Comparison of ENCODE assay signal across 8 cellular contexts in genomic region chr15:39781967-39782292, GRCh38. TPM values are rescaled to one million over a fixed set of nuclear protein-coding genes. Genes with fewer than 3 reads are reported as not detected.
DNase-seq lines count a peak whose midpoint lies in the region; ATAC-seq and TF ChIP-seq lines count a peak whose summit lies in the region.

No MANE protein-coding gene starts in this region.

- H3K27me3 ChIP-seq in HUES64 (ENCODE audit: insufficient read depth, low read length) (no peaks in the 10 kb centered on the region), muscle layer of duodenum (ENCODE audit: low read depth, low read length) (no peaks in the 10 kb centered on the region)

- intact Hi-C loops in MCF 10A (cut with micrococcal nuclease) = loop anchor here (10.0 kb wide), 2 partner anchors 413 to 493 kb away; no protein-coding TSS in a partner anchor

- H3K27me3 Mint-ChIP-seq in MCF 10A (ENCODE audit: insufficient read depth, unreplicated experiment) = no peaks in the 10 kb centered on the region

- BruUV-seq in MCF 10A (replicated peaks; lab: Mats Ljungman, UMichigan) = no TSS peak

- H3K4me1 Mint-ChIP-seq in MCF 10A (ENCODE audit: insufficient read depth, unreplicated experiment) = peaks cover 15% of the 10 kb centered on the region

- TF ChIP-seq CTCF in AG09309 (IDR thresholded peaks at IDR 0.05; ENCODE audit: control insufficient read depth, insufficient read depth, low read depth, low read length, missing control alignments) = no peak
- no peak for TF ChIP-seq CTCF in MCF 10A (IDR thresholded peaks at IDR 0.05; ENCODE audit: unreplicated experiment)

- H3K9me3 Mint-ChIP-seq in MCF 10A (ENCODE audit: unreplicated experiment) = no peaks in the 10 kb centered on the region

- no peaks in the 10 kb centered on the region for H3K9me3 ChIP-seq in HUES64 (ENCODE audit: insufficient read depth, low read depth, low read length)
- no peaks in the 10 kb centered on the region for H3K9me3 ChIP-seq in muscle layer of duodenum (ENCODE audit: control insufficient read depth in 1 of 2, low read length in 2 of 2)

- no peak for ATAC-seq in HG03045 (IDR thresholded peaks at IDR 0.05; ENCODE audit: unreplicated experiment)
- ATAC-seq in GM18498 (IDR thresholded peaks at IDR 0.05; ENCODE audit: unreplicated experiment) = no peak

- DNase-seq in AG09309 (ENCODE audit: low read depth) = no peak
- DNase-seq in MCF 10A (ENCODE audit: unreplicated experiment) = no peak
- no peak for DNase-seq in NCI-H226
- DNase-seq in midbrain (lab: John Stamatoyannopoulos, UW) = no peak

- H3K4me3 ChIP-seq in AG09309 (ENCODE audit: control insufficient read depth, low read depth, low read length) (peak overlapping the region; percentile 33), HUES64 (ENCODE audit: low read length) (peak overlapping the region; percentile 94), muscle layer of duodenum (ENCODE audit: low read depth in 1 of 2, low read length in 2 of 2) (peak overlapping the region; percentile 83 to 88)

- CTCF ChIA-PET in MCF 10A (lab: Yijun Ruan, JAX) = interaction anchor here (0.7 kb wide), 1 partner anchor 74 kb away, joined by 3 read pairs; no protein-coding TSS in a partner anchor

- POLR2A ChIA-PET in MCF 10A (lab: Yijun Ruan, JAX) = interaction anchor here (0.6 to 2.3 kb wide), 9 partner anchors 9 to 265 kb away, joined by 3 to 20 read pairs (median 3); partner anchors contain the start of genes EIF2AK4 and SRP14

- no peak overlapping the region for H3K27ac Mint-ChIP-seq in MCF 10A (ENCODE audit: low read depth, unreplicated experiment)

- H3K27ac ChIP-seq in HUES64 (ENCODE audit: low read depth, low read length) (no peak overlapping the region), muscle layer of duodenum (ENCODE audit: low read length) (peak overlapping the region; percentile 25)

- peak overlapping the region; percentile 91 for H3K4me3 Mint-ChIP-seq in MCF 10A (ENCODE audit: unreplicated experiment)

- no peaks in the 10 kb centered on the region for H3K36me3 ChIP-seq in HUES64 (ENCODE audit: insufficient read depth, low read length)
- no peaks in the 10 kb centered on the region for H3K36me3 ChIP-seq in muscle layer of duodenum (ENCODE audit: control insufficient read depth in 1 of 2, insufficient read depth in 2 of 2, low read length in 2 of 2)

- WGBS in HUES64 = 82% methylated on average over 2 of the region's 2 CpGs

- H3K36me3 Mint-ChIP-seq in MCF 10A (ENCODE audit: insufficient read depth, unreplicated experiment) = no peaks in the 10 kb centered on the region

- H3K4me1 ChIP-seq in HUES64 (ENCODE audit: insufficient read depth, low read length) (peaks cover 40% of the 10 kb centered on the region), muscle layer of duodenum (ENCODE audit: control insufficient read depth in 1 of 2, insufficient read depth in 2 of 2, low read length in 2 of 2) (peaks cover 9 to 24% of the 10 kb centered on the region in 2 donors)

- no peak overlapping the region for H3K9ac ChIP-seq in HUES64 (ENCODE audit: low read depth, low read length)

RNA-seq across cellular contexts. Expression of gene FSIP1, which starts 0.7 kb away (rescaled TPM):
- polyA plus RNA-seq in HUES64 (2013, experiment 1 of 2) = 0.90 TPM
- polyA plus RNA-seq in HUES64 (2013, experiment 2 of 2) = 1.6 TPM
- 2.2 and 3.2 TPM in 2 replicates for total RNA-seq in MCF 10A (2022)

Comparison
In these comparisons a context has a peak if more than half of its experiments do, and no peak if none do; other contexts are left out.
1. H3K4me3 ChIP-seq: peak in every context shown above with its lines; median percentile 94 in HUES64; 86 in muscle layer of duodenum; 33 in AG09309.